20 cellular contexts compared by ENCODE assay signal in the genomic region with DNA sequence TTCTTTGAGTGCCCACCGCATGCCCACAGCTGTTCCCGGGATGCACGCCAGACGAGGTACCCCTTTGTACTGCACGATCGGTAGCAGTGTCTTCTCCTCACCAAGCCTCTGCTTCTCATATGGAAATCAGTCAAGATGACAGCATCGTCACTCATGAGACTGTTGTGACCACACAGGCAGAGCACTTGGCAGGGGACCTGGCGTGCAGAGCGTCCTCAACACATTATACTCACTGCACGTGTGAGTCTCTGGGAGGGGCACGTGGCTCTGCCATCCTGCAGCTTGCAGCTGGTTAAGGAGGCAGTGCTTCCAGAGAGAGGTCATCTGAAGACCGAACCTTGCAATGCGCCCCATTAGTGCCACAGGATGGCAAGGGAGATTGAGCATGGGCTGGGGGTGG.
DNase-seq lines count a peak whose midpoint lies in the region; ATAC-seq, FAIRE-seq and TF ChIP-seq lines count a peak whose summit lies in the region.
"Had no signal": no experiment of that assay in that cellular context is flagged by ENCODE, and none has a peak within 500 bp of the region (broad histone marks: within the 10 kb centered on the region; RNA-seq: fewer than 3 reads in every experiment).

No MANE protein-coding gene starts in this region.

- H3K27ac ChIP-seq in RWPE2 (ENCODE audit: poor library complexity, severe bottlenecking) (no peak overlapping the region), HepG2 (ENCODE audit: extremely low read length, insufficient read depth, low read length) (no peak overlapping the region), spleen (no peak overlapping the region)
- H3K27ac ChIP-seq: GM23248, SJSA1 had no signal

- FAIRE-seq in HepG2 (lab: Jason Lieb, UNC) = no peak
- FAIRE-seq: G401.6, K562 had no signal

- H3K9ac ChIP-seq in HepG2 (ENCODE audit: insufficient read depth, low read depth, low read length) = no peak overlapping the region
- H3K9ac ChIP-seq: GM23248 had no signal

- 14% methylated on average over 8 of the region's 13 CpGs for WGBS in HepG2 (ENCODE audit: low lambda C conversion rate)
- 79 to 87% (median 85%) methylated on average over 7 to 13 of the region's 13 CpGs for WGBS in spleen, 5 donors

- no peak overlapping the region for H3K4me3 ChIP-seq in Caco-2 (ENCODE audit: low read depth, low read length)
- H3K4me3 ChIP-seq in RWPE2 (ENCODE audit: severe bottlenecking) = no peak overlapping the region
- H3K4me3 ChIP-seq in HepG2 (replicated peaks in 1 of 3; ENCODE audit: insufficient read depth in 1 of 3, low read depth in 2 of 3, low read length in 3 of 3) = no peak overlapping the region
- no peak overlapping the region for H3K4me3 ChIP-seq in spleen
- H3K4me3 ChIP-seq: GM23248, K562, SJSA1 had no signal

- TF ChIP-seq EP300 in HepG2 (IDR thresholded peaks at IDR 0.05; ENCODE audit: low read depth in 2 of 2, low read length in 2 of 2) = no peak
- TF ChIP-seq EP300 in HepG2 (CRISPR knock-in tag; IDR thresholded peaks at IDR 0.05; ENCODE audit: borderline replicate concordance) = no peak

- no peaks in the 10 kb centered on the region for H3K27me3 Mint-ChIP-seq in Caco-2 (ENCODE audit: insufficient read depth, unreplicated experiment)

- peak overlapping the region; percentile 45 for H3K27ac Mint-ChIP-seq in Caco-2 (ENCODE audit: unreplicated experiment)

- H3K4me1 Mint-ChIP-seq in Caco-2 (ENCODE audit: low read depth, unreplicated experiment) = peaks cover 23% of the 10 kb centered on the region

- H3K4me1 ChIP-seq in Caco-2 = peaks cover 40% of the 10 kb centered on the region
- H3K4me1 ChIP-seq in RWPE2 (ENCODE audit: insufficient read depth, poor library complexity, severe bottlenecking) = peaks cover 7% of the 10 kb centered on the region
- no peaks in the 10 kb centered on the region for H3K4me1 ChIP-seq in HepG2 (ENCODE audit: insufficient read depth, low read length)
- no peaks in the 10 kb centered on the region for H3K4me1 ChIP-seq in spleen
- H3K4me1 ChIP-seq: SJSA1 had no signal

- TF ChIP-seq CTCF in Caco-2 (IDR thresholded peaks at IDR 0.05; ENCODE audit: insufficient read depth in 1 of 2, low read depth in 1 of 2, low read length in 1 of 2, severe bottlenecking in 1 of 2, unreplicated experiment in 1 of 2) = no peak
- TF ChIP-seq CTCF in RWPE2 (IDR thresholded peaks at IDR 0.05; ENCODE audit: poor library complexity, severe bottlenecking) = no peak
- no peak for TF ChIP-seq CTCF in HepG2 (CRISPR knock-in tag; IDR thresholded peaks at IDR 0.05)
- no peak for TF ChIP-seq CTCF in spleen (IDR thresholded peaks at IDR 0.05 in 8 of 11, conservative IDR thresholded peaks at IDR 0.05 in 3 of 11)

- no peaks in the 10 kb centered on the region for H3K79me2 ChIP-seq in HepG2 (ENCODE audit: insufficient read depth, low read length)

- POLR2A ChIA-PET in Caco-2 (lab: Charles Lee) = no interaction called here
- POLR2A ChIA-PET in HepG2 (lab: Yijun Ruan, JAX) = no interaction called here

- DNase-seq in Caco-2 = no peak
- DNase-seq in RWPE2 (ENCODE audit: low spot score) = peak; percentile 21
- no peak for DNase-seq in HepG2 (ENCODE audit: low spot score)
- DNase-seq in spleen = peak; percentile 47
- no peak for DNase-seq in NCI-H748 (lab: John Stamatoyannopoulos, UW; ENCODE audit: unreplicated experiment)
- DNase-seq in activated CD4-positive, alpha-beta T cell treated with anti-CD3 and anti-CD28 coated beads for 4 hours = no peak
- DNase-seq: ACHN; GM23248; HCEC 1CT; NCI-H1092 treated with DMSO at 0.1 percent for 48 hours; NCI-H146; NCI-H2029 treated with DMSO at 0.1 percent for 48 hours; NCI-H2171; NCI-H446; NCI-H526 treated with DMSO at 0.1 percent for 48 hours; NK-92 treated with Interleukin-12 subunit alpha and Interleukin-12 subunit beta, amount 100 ng/mL, for 24 hours had no signal

- TF ChIP-seq POLR2A in HepG2 (IDR thresholded peaks at IDR 0.05; ENCODE audit: insufficient read depth in 1 of 2, low read depth in 2 of 2, low read length in 2 of 2) (no peak), spleen (IDR thresholded peaks at IDR 0.05) (no peak)

- H4K20me1 ChIP-seq in HepG2 (ENCODE audit: insufficient read depth, low read length) = no peaks in the 10 kb centered on the region

- H3K9me3 Mint-ChIP-seq in Caco-2 (ENCODE audit: unreplicated experiment) = peaks cover 11% of the 10 kb centered on the region

- H3K9me3 ChIP-seq in Caco-2 (peaks cover 5% of the 10 kb centered on the region; the same call in 1 of the 2 replicates), RWPE2 (ENCODE audit: severe bottlenecking) (no peaks in the 10 kb centered on the region), HepG2 (ENCODE audit: low read length) (no peaks in the 10 kb centered on the region), spleen (no peaks in the 10 kb centered on the region)
- H3K9me3 ChIP-seq: SJSA1 had no signal

- intact Hi-C loops in Caco-2 (cut with micrococcal nuclease; ENCODE audit: unreplicated experiment) (no loop called here), HepG2 (cut with micrococcal nuclease; ENCODE audit: unreplicated experiment) (no loop called here), spleen (cut with DNase I; ENCODE audit: low total_unique reads) (no loop called here)

- no peaks in the 10 kb centered on the region for H3K27me3 ChIP-seq in Caco-2 (replicated peaks; ENCODE audit: control insufficient read depth, insufficient read depth, low read length)
- H3K27me3 ChIP-seq in RWPE2 (ENCODE audit: insufficient read depth, poor library complexity, severe bottlenecking) = no peaks in the 10 kb centered on the region
- peaks cover 4 to 36% of the 10 kb centered on the region in 2 experiments; a peak in 4 of 5 replicates for H3K27me3 ChIP-seq in HepG2 (ENCODE audit: control insufficient read depth in 1 of 2, insufficient read depth in 2 of 2, low read length in 2 of 2)
- H3K27me3 ChIP-seq in spleen (replicated peaks in 1 of 7) = peaks cover 0 to 43% (median 0%) of the 10 kb centered on the region in 7 donors
- H3K27me3 ChIP-seq: SJSA1 had no signal

- CTCF ChIA-PET in Caco-2 (lab: Charles Lee) (no interaction called here), HepG2 (lab: Yijun Ruan, JAX; ENCODE audit: low intra/inter-chr PET ratio, low total read pairs) (no interaction called here)

- ATAC-seq in RWPE2 (ENCODE audit: low read depth) (no peak), HepG2 (no peak), HG03280 (IDR thresholded peaks at IDR 0.05; ENCODE audit: unreplicated experiment) (no peak)
- ATAC-seq: K562 had no signal

- in situ Hi-C loops in HepG2 (cut with HindIII; ENCODE audit: extremely low pct_ligation_motif_present, low pct_unique_long_range_greater_than_20kb) = no loop called here

- no peaks in the 10 kb centered on the region for H3K36me3 Mint-ChIP-seq in Caco-2 (ENCODE audit: insufficient read depth, unreplicated experiment)

- no peak for TF ChIP-seq RAD21 in HepG2 (CRISPR knock-in tag; IDR thresholded peaks at IDR 0.05)

- H2AFZ ChIP-seq in HepG2 (ENCODE audit: low read length) = no peak overlapping the region
- H2AFZ ChIP-seq: GM23248 had no signal

- no TSS peak for BruUV-seq in Caco-2 (replicated peaks; lab: Mats Ljungman, UMichigan)
- no TSS peak for BruUV-seq in HepG2 (replicated peaks; lab: Mats Ljungman, UMichigan)

- no peak overlapping the region for H3K4me3 Mint-ChIP-seq in Caco-2 (ENCODE audit: unreplicated experiment)

- H3K36me3 ChIP-seq in Caco-2 (ENCODE audit: control insufficient read depth, insufficient read depth, low read length) (no peaks in the 10 kb centered on the region), RWPE2 (ENCODE audit: low read depth) (no peaks in the 10 kb centered on the region), HepG2 (replicated peaks in 1 of 2; ENCODE audit: control insufficient read depth in 1 of 2, insufficient read depth in 2 of 2, low read length in 2 of 2) (no peaks in the 10 kb centered on the region), spleen (no peaks in the 10 kb centered on the region)
- H3K36me3 ChIP-seq: SJSA1 had no signal

- no peak overlapping the region for H3K4me2 ChIP-seq in HepG2 (ENCODE audit: low read depth, low read length)

TF ChIP-seq in HepG2, 621 proteins besides CTCF, POLR2A, EP300 and RAD21:
- TF ChIP-seq, protein P1, sequence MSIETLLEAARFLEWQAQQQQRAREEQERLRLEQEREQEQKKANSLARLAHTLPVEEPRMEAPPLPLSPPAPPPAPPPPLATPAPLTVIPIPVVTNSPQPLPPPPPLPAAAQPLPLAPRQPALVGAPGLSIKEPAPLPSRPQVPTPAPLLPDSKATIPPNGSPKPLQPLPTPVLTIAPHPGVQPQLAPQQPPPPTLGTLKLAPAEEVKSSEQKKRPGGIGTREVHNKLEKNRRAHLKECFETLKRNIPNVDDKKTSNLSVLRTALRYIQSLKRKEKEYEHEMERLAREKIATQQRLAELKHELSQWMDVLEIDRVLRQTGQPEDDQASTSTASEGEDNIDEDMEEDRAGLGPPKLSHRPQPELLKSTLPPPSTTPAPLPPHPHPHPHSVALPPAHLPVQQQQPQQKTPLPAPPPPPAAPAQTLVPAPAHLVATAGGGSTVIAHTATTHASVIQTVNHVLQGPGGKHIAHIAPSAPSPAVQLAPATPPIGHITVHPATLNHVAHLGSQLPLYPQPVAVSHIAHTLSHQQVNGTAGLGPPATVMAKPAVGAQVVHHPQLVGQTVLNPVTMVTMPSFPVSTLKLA (IDR thresholded peaks at IDR 0.05) = peak; percentile 39; the same call in 1 of the 2 replicates
- TF ChIP-seq HCFC1 (IDR thresholded peaks at IDR 0.05; ENCODE audit: low read depth, low read length) = no peak

Comparison
In these comparisons a context has a peak if more than half of its experiments do, and no peak if none do; other contexts are left out.
1. DNase-seq: peak in RWPE2 (single experiment) and spleen (single experiment); none in Caco-2 (0 of 2), HepG2 (single experiment), NCI-H748 (single experiment) and activated CD4-positive, alpha-beta T cell treated with anti-CD3 and anti-CD28 coated beads for 4 hours (0 of 2).